Comparison of ENCODE assay signal across 8 cellular contexts in genomic region chr19:633786-634639, GRCh38. TPM values are rescaled to one million over a fixed set of nuclear protein-coding genes. Genes with fewer than 3 reads are reported as not detected.
A peak's percentile ranks its signal among the peaks of the same experiment; 100 is the strongest.
DNase-seq lines count a peak whose midpoint lies in the region; ATAC-seq and TF ChIP-seq lines count a peak whose summit lies in the region.

No MANE protein-coding gene starts in this region.

- H3K27me3 Mint-ChIP-seq in progenitor cell of endocrine pancreas = peaks cover 14% of the 10 kb centered on the region

- intact Hi-C loops in Panc1 (cut with micrococcal nuclease; ENCODE audit: unreplicated experiment) (no loop called here), esophagus muscularis mucosa (cut with DNase I) (loop anchor here (5.0 kb wide), 1 partner anchor 57 kb away; no protein-coding TSS in a partner anchor)

- TF ChIP-seq EP300 in esophagus muscularis mucosa (IDR thresholded peaks at IDR 0.05) = no peak

- H3K27ac Mint-ChIP-seq in progenitor cell of endocrine pancreas = peak overlapping the region; percentile 77

- H3K27me3 ChIP-seq in GM06990 (replicated peaks; ENCODE audit: control insufficient read depth, insufficient read depth, low read length) (no peaks in the 10 kb centered on the region), Panc1 (ENCODE audit: control insufficient read depth, insufficient read depth, low read length) (no peaks in the 10 kb centered on the region), esophagus muscularis mucosa (no peaks in the 10 kb centered on the region), foreskin keratinocyte (no peaks in the 10 kb centered on the region)

- peaks cover 6% of the 10 kb centered on the region for H3K4me1 Mint-ChIP-seq in progenitor cell of endocrine pancreas (ENCODE audit: low read depth)

- H3K36me3 ChIP-seq in GM06990 (ENCODE audit: control insufficient read depth, insufficient read depth, low read length) (peaks cover 4% of the 10 kb centered on the region), Panc1 (ENCODE audit: control insufficient read depth, insufficient read depth, low read length) (peaks cover 4% of the 10 kb centered on the region; the same call in 1 of the 2 replicates), esophagus muscularis mucosa (peaks cover 5 to 28% (median 18%) of the 10 kb centered on the region in 4 donors)

- CTCF ChIA-PET in Panc1 (lab: Charles Lee) = no interaction called here

- H3K9me3 ChIP-seq in Panc1 (ENCODE audit: control insufficient read depth, insufficient read depth, low read depth, low read length) = no peaks in the 10 kb centered on the region
- H3K9me3 ChIP-seq in esophagus muscularis mucosa = no peaks in the 10 kb centered on the region

- no peaks in the 10 kb centered on the region for H3K4me1 ChIP-seq in Panc1 (ENCODE audit: control insufficient read depth, insufficient read depth, low read length)
- H3K4me1 ChIP-seq in esophagus muscularis mucosa = peaks cover 27 to 62% (median 48%) of the 10 kb centered on the region in 4 donors
- H3K4me1 ChIP-seq in foreskin keratinocyte = peaks cover 6% of the 10 kb centered on the region

- POLR2A ChIA-PET in Panc1 (lab: Charles Lee) = interaction anchor here (0.6 kb wide), 1 partner anchor 272 kb away, joined by 3 read pairs; no protein-coding TSS in a partner anchor

- TF ChIP-seq CTCF in GM06990 (IDR thresholded peaks at IDR 0.05; ENCODE audit: insufficient read depth, low read length, poor library complexity, severe bottlenecking) (no peak), Panc1 (IDR thresholded peaks at IDR 0.05) (no peak), esophagus muscularis mucosa (IDR thresholded peaks at IDR 0.05) (no peak), progenitor cell of endocrine pancreas (IDR thresholded peaks at IDR 0.05; ENCODE audit: unreplicated experiment) (no peak), foreskin keratinocyte (conservative IDR thresholded peaks at IDR 0.05) (no peak)

- DNase-seq in GM06990 (ENCODE audit: extremely low read depth, insufficient read length) (no peak), Panc1 (ENCODE audit: low read depth, low spot score) (no peak), esophagus muscularis mucosa (ENCODE audit: extremely low spot score) (no peak), progenitor cell of endocrine pancreas (ENCODE audit: low spot score, unreplicated experiment) (no peak), KBM-7 (no peak), NCI-H2196 (lab: John Stamatoyannopoulos, UW; ENCODE audit: unreplicated experiment) (no peak), foreskin keratinocyte (no peak)

- in situ Hi-C loops in Panc1 (cut with HindIII; ENCODE audit: low pct_unique_long_range_greater_than_20kb, low sequenced_read_pairs) = no loop called here
- in situ Hi-C loops in KBM-7 (cut with MboI; ENCODE audit: low pct_unique_long_range_greater_than_20kb, low sequenced_read_pairs) = no loop called here

- ATAC-seq in Panc1 = no peak
- ATAC-seq in HG02970 (IDR thresholded peaks at IDR 0.05; ENCODE audit: low FRiP score, unreplicated experiment) = no peak
- no peak for ATAC-seq in foreskin keratinocyte

- no peaks in the 10 kb centered on the region for H3K9me3 Mint-ChIP-seq in progenitor cell of endocrine pancreas (ENCODE audit: low read depth)

- H3K4me3 ChIP-seq in GM06990 (replicated peaks; ENCODE audit: low read depth, low read length) (peak overlapping the region; percentile 72), Panc1 (ENCODE audit: low read depth in 2 of 2, low read length in 2 of 2) (peak overlapping the region; percentile 63 to 72), esophagus muscularis mucosa (peak overlapping the region; percentile 66 to 97 (median 91))

- H3K4me3 Mint-ChIP-seq in progenitor cell of endocrine pancreas (ENCODE audit: low read depth) = peak overlapping the region; percentile 97

- no TSS peak for BruUV-seq in Panc1 (replicated peaks; lab: Mats Ljungman, UMichigan)

- WGBS in esophagus muscularis mucosa = 17% methylated on average over 26 of the region's 32 CpGs

- peaks cover 5% of the 10 kb centered on the region for H3K36me3 Mint-ChIP-seq in progenitor cell of endocrine pancreas (ENCODE audit: insufficient read depth)

- TF ChIP-seq POLR2A in esophagus muscularis mucosa (IDR thresholded peaks at IDR 0.05; ENCODE audit: low read depth) = no peak

- H3K27ac ChIP-seq in Panc1 (ENCODE audit: low read length) = peak overlapping the region; percentile 82
- H3K27ac ChIP-seq in esophagus muscularis mucosa (replicated peaks in 1 of 4) = peak overlapping the region; percentile 44 to 81 (median 78)
- no peak overlapping the region for H3K27ac ChIP-seq in foreskin keratinocyte

RNA-seq across cellular contexts. Expression of gene POLRMT, which starts 0.7 kb away (rescaled TPM):
- 56.0 TPM for total RNA-seq in Panc1 (2021; ENCODE audit: unreplicated experiment)
- 68.0 TPM for polyA plus RNA-seq in Panc1 (2012; ENCODE audit: insufficient read length)
- 10 to 100 TPM; 20.8 to 40.7 (median 30.4) TPM for total RNA-seq in esophagus muscularis mucosa
- 62.9 and 68.4 TPM in 2 replicates for total RNA-seq in progenitor cell of endocrine pancreas
- total RNA-seq in foreskin keratinocyte = 54.7 and 68.1 TPM in 2 replicates
- 59.9 and 69.5 TPM in 2 replicates for polyA plus RNA-seq in foreskin keratinocyte

RNA-seq across cellular contexts. Expression of gene FGF22, which starts 5.7 kb away (rescaled TPM):
- 0.72 TPM for total RNA-seq in Panc1 (2021; ENCODE audit: unreplicated experiment)
- polyA plus RNA-seq in Panc1 (2012; ENCODE audit: insufficient read length) = 0.48 TPM
- 1 to 10 TPM in 2 of 4 donors, under 1 TPM in 2; 0.50 to 2.1 (median 1.4) TPM for total RNA-seq in esophagus muscularis mucosa
- total RNA-seq in progenitor cell of endocrine pancreas = 0.43 and 0.49 TPM in 2 replicates
- total RNA-seq in foreskin keratinocyte = not detected in 2 replicates
- polyA plus RNA-seq in foreskin keratinocyte = not detected in 2 replicates

RNA-seq across cellular contexts. Expression of gene RNF126, which starts 29.0 kb away (rescaled TPM):
- total RNA-seq in Panc1 (2021; ENCODE audit: unreplicated experiment) = 61.2 TPM
- 80.4 TPM for polyA plus RNA-seq in Panc1 (2012; ENCODE audit: insufficient read length)
- total RNA-seq in esophagus muscularis mucosa = 10 to 100 TPM; 41.5 to 63.5 (median 62.3) TPM
- total RNA-seq in progenitor cell of endocrine pancreas = 37.3 and 39.2 TPM in 2 replicates
- total RNA-seq in foreskin keratinocyte = 67.8 and 74.3 TPM in 2 replicates
- polyA plus RNA-seq in foreskin keratinocyte = 89.2 and 98.4 TPM in 2 replicates

RNA-seq across cellular contexts. Expression of gene FSTL3, which starts 42.2 kb away (rescaled TPM):
- total RNA-seq in Panc1 (2021; ENCODE audit: unreplicated experiment) = 32.5 TPM
- 39.5 TPM for polyA plus RNA-seq in Panc1 (2012; ENCODE audit: insufficient read length)
- 100 to 1,000 TPM; 115 to 226 (median 217) TPM for total RNA-seq in esophagus muscularis mucosa
- total RNA-seq in progenitor cell of endocrine pancreas = 13.8 and 14.4 TPM in 2 replicates
- 135 and 157 TPM in 2 replicates for total RNA-seq in foreskin keratinocyte
- polyA plus RNA-seq in foreskin keratinocyte = 150 and 180 TPM in 2 replicates

RNA-seq across cellular contexts. Expression of gene HCN2, which starts 44.3 kb away (rescaled TPM):
- total RNA-seq in Panc1 (2021; ENCODE audit: unreplicated experiment) (15.1 TPM), esophagus muscularis mucosa (under 1 TPM; 0.19 to 0.50 (median 0.41) TPM), progenitor cell of endocrine pancreas (0.34 and 0.47 TPM in 2 replicates), foreskin keratinocyte (0.20 and 0.21 TPM in 2 replicates)
- polyA plus RNA-seq in Panc1 (2012; ENCODE audit: insufficient read length) = 22.3 TPM
- 0.18 and 0.19 TPM in 2 replicates for polyA plus RNA-seq in foreskin keratinocyte
